In the genomic region with DNA sequence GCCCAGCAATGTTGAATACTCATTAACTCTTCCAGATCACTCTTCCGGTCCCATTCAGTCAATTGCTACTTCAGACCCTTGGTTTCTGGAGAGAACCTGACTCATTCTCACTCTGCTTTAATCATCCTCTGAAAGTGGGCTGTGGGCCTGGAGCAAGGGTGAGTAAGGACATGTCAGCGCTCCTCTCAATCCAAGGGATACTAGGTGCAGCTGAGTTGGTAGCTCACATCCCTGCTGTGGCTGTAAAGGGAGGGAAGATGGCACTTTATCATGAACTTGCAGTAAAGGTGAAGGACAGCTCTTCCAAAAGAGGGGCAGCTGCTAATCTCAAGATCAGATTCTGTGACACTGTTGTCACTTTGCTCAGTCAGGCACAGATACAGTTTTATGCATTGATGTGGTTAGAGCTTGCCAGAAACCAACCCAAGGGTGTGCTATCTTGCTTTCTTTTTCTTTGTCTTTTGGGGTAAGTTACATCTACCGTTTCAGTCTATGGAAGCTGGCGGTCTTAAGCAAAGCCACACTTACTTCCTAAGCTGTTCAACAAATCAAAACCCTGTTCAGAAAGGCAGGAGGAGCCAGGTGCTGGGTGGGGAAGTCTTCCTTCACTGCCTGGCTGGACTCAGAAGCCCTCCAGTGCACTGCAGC, we compare ENCODE assay signal across 8 cellular contexts. TPM values are rescaled to one million over a fixed set of nuclear protein-coding genes. Genes with fewer than 3 reads are reported as not detected.
A peak's percentile ranks its signal among the peaks of the same experiment; 100 is the strongest.
DNase-seq lines count a peak whose midpoint lies in the region; ATAC-seq and TF ChIP-seq lines count a peak whose summit lies in the region.

No MANE protein-coding gene starts in this region.

- DNase-seq in activated T-helper 1 cell treated with anti-CD3 and anti-CD28 coated beads, Interleukin-12 subunit alpha, Interleukin-12 subunit beta, Interleukin-2, Interleukin-4 antibody, amounts not matched to agents 30 ng/mL and 10 ng/mL and 1 ng/mL, durations not matched to agents 14 hours and 24 hours and 36 hours (ENCODE audit: low spot score): peak; percentile 59
- DNase-seq in stimulated activated CD4-positive, alpha-beta T cell treated with anti-CD3 and anti-CD28 coated beads, Interleukin-15, amount 100 ng/mL, for 24 hours: peak; percentile 65
- DNase-seq in hypothalamus (lab: John Stamatoyannopoulos, UW): no peak
- no peak for DNase-seq in ovary
- DNase-seq in sigmoid colon: no peak
- no peak for DNase-seq in COLO829 (ENCODE audit: low spot score)

- intact Hi-C loops in activated T-helper 1 cell treated with anti-CD3 and anti-CD28 coated beads, Interleukin-12 subunit alpha, Interleukin-12 subunit beta, Interleukin-2, Interleukin-4 antibody, amounts not matched to agents 30 ng/mL and 10 ng/mL and 1 ng/mL, durations not matched to agents 14 hours and 24 hours and 36 hours (cut with micrococcal nuclease): loop anchor here (1.0 kb wide), 3 partner anchors 19 to 47 kb away; no protein-coding TSS in a partner anchor
- intact Hi-C loops in ovary (cut with DNase I): no loop called here
- intact Hi-C loops in sigmoid colon (cut with DNase I): no loop called here

- H3K4me1 Mint-ChIP-seq in activated T-helper 1 cell treated with anti-CD3 and anti-CD28 coated beads, Interleukin-12 subunit alpha, Interleukin-12 subunit beta, Interleukin-2, Interleukin-4 antibody, amounts not matched to agents 30 ng/mL and 10 ng/mL and 1 ng/mL, durations not matched to agents 14 hours and 24 hours and 36 hours (ENCODE audit: low read depth): peaks cover 37% of the 10 kb centered on the region

- no peak overlapping the region for H3K27ac ChIP-seq in ovary
- no peak overlapping the region for H3K27ac ChIP-seq in sigmoid colon

- peaks cover 7% of the 10 kb centered on the region for H3K9me3 Mint-ChIP-seq in activated T-helper 1 cell treated with anti-CD3 and anti-CD28 coated beads, Interleukin-12 subunit alpha, Interleukin-12 subunit beta, Interleukin-2, Interleukin-4 antibody, amounts not matched to agents 30 ng/mL and 10 ng/mL and 1 ng/mL, durations not matched to agents 14 hours and 24 hours and 36 hours

- H3K27me3 Mint-ChIP-seq in activated T-helper 1 cell treated with anti-CD3 and anti-CD28 coated beads, Interleukin-12 subunit alpha, Interleukin-12 subunit beta, Interleukin-2, Interleukin-4 antibody, amounts not matched to agents 30 ng/mL and 10 ng/mL and 1 ng/mL, durations not matched to agents 14 hours and 24 hours and 36 hours (ENCODE audit: insufficient read depth): no peaks in the 10 kb centered on the region

- no peak for TF ChIP-seq CTCF in ovary (IDR thresholded peaks at IDR 0.05)
- no peak for TF ChIP-seq CTCF in sigmoid colon (IDR thresholded peaks at IDR 0.05)

- H3K9me3 ChIP-seq in ovary (no peaks in the 10 kb centered on the region), sigmoid colon (no peaks in the 10 kb centered on the region)

- H3K4me3 ChIP-seq in ovary (no peak overlapping the region), sigmoid colon (no peak overlapping the region)

- H3K36me3 Mint-ChIP-seq in activated T-helper 1 cell treated with anti-CD3 and anti-CD28 coated beads, Interleukin-12 subunit alpha, Interleukin-12 subunit beta, Interleukin-2, Interleukin-4 antibody, amounts not matched to agents 30 ng/mL and 10 ng/mL and 1 ng/mL, durations not matched to agents 14 hours and 24 hours and 36 hours (ENCODE audit: low read depth): peaks cover 8% of the 10 kb centered on the region

- TF ChIP-seq POLR2A in ovary (IDR thresholded peaks at IDR 0.05): no peak
- no peak for TF ChIP-seq POLR2A in sigmoid colon (IDR thresholded peaks at IDR 0.05)

- no peaks in the 10 kb centered on the region for H3K36me3 ChIP-seq in ovary
- no peaks in the 10 kb centered on the region for H3K36me3 ChIP-seq in sigmoid colon

- H3K27me3 ChIP-seq in ovary (no peaks in the 10 kb centered on the region), sigmoid colon (no peaks in the 10 kb centered on the region)

- H3K4me1 ChIP-seq in ovary (ENCODE audit: insufficient read depth) (no peaks in the 10 kb centered on the region), sigmoid colon (no peaks in the 10 kb centered on the region)

- H3K4me3 Mint-ChIP-seq in activated T-helper 1 cell treated with anti-CD3 and anti-CD28 coated beads, Interleukin-12 subunit alpha, Interleukin-12 subunit beta, Interleukin-2, Interleukin-4 antibody, amounts not matched to agents 30 ng/mL and 10 ng/mL and 1 ng/mL, durations not matched to agents 14 hours and 24 hours and 36 hours: peak overlapping the region; percentile 46

- 89 to 91% (median 91%) methylated on average over 4 of the region's 4 CpGs for WGBS in ovary, 3 donors
- WGBS in sigmoid colon, 2 donors: 64 to 81% methylated on average over 4 of the region's 4 CpGs

- peak; percentile 71 for ATAC-seq in GM18868 (IDR thresholded peaks at IDR 0.05; ENCODE audit: unreplicated experiment)
- peak; percentile 87 for ATAC-seq in HG03442 (IDR thresholded peaks at IDR 0.05; ENCODE audit: unreplicated experiment)

- peak overlapping the region; percentile 93 for H3K27ac Mint-ChIP-seq in activated T-helper 1 cell treated with anti-CD3 and anti-CD28 coated beads, Interleukin-12 subunit alpha, Interleukin-12 subunit beta, Interleukin-2, Interleukin-4 antibody, amounts not matched to agents 30 ng/mL and 10 ng/mL and 1 ng/mL, durations not matched to agents 14 hours and 24 hours and 36 hours

- no peak for TF ChIP-seq EP300 in ovary (IDR thresholded peaks at IDR 0.05)
- TF ChIP-seq EP300 in sigmoid colon (IDR thresholded peaks at IDR 0.05): no peak

RNA-seq across cellular contexts. Expression of a gene that starts 26.5 kb away (rescaled TPM):
- 24.5 and 26.8 TPM in 2 replicates for total RNA-seq in activated T-helper 1 cell treated with anti-CD3 and anti-CD28 coated beads, Interleukin-12 subunit alpha, Interleukin-12 subunit beta, Interleukin-2, Interleukin-4 antibody, amounts not matched to agents 30 ng/mL and 10 ng/mL and 1 ng/mL, durations not matched to agents 14 hours and 24 hours and 36 hours
- 10 to 100 TPM; 17.5 to 45.2 (median 37.0) TPM for total RNA-seq in ovary
- polyA plus RNA-seq in ovary: 10 to 100 TPM; 37.6 to 46.5 TPM
- 10 to 100 TPM; 20.5 to 43.2 (median 27.1) TPM for total RNA-seq in sigmoid colon
- 100 to 1,000 TPM in 1 of 3 donors, 10 to 100 TPM in 2; 64.8 to 100 (median 74.5) TPM for polyA plus RNA-seq in sigmoid colon

Comparison
In these comparisons a context has a peak if more than half of its experiments do, and no peak if none do; other contexts are left out.
1. DNase-seq: peak in activated T-helper 1 cell treated with anti-CD3 and anti-CD28 coated beads, Interleukin-12 subunit alpha, Interleukin-12 subunit beta, Interleukin-2, Interleukin-4 antibody, amounts not matched to agents 30 ng/mL and 10 ng/mL and 1 ng/mL, durations not matched to agents 14 hours and 24 hours and 36 hours (single experiment) and stimulated activated CD4-positive, alpha-beta T cell treated with anti-CD3 and anti-CD28 coated beads, Interleukin-15, amount 100 ng/mL, for 24 hours (single experiment); none in hypothalamus (0 of 51), ovary (0 of 5), sigmoid colon (single experiment) and COLO829 (single experiment).